35 cellular contexts compared by ENCODE assay signal in genomic region chr6:162562041-162562440, GRCh38.
"Had no signal": no experiment of that assay in that cellular context is flagged by ENCODE, and none has a peak within 500 bp of the region (broad histone marks: within the 10 kb centered on the region; RNA-seq: fewer than 3 reads in every experiment).

No MANE protein-coding gene starts in this region.

- H3K4me2 ChIP-seq: KMS-11 had no signal

- H3K27me3 ChIP-seq: MG63 had no signal

- H3K9ac ChIP-seq: KMS-11 had no signal

- DNase-seq: Karpas-422, Kasumi-1, KG1, MG63, MM.1S, MV-4-11, NCI-H1048, NCI-H1092, NCI-H1092 treated with DMSO at 0.1 percent for 48 hours, NCI-H1105, NCI-H1105 treated with DMSO at 0.1 percent for 48 hours, NCI-H1417, NCI-H1417 treated with DMSO at 0.1 percent for 48 hours, NCI-H1436, NCI-H1436 treated with DMSO at 0.1 percent for 48 hours, NCI-H146, NCI-H1694, NCI-H1694 treated with DMSO at 0.1 percent for 48 hours, NCI-H187, NCI-H187 treated with DMSO at 0.1 percent for 48 hours, NCI-H1930, NCI-H2029, NCI-H2029 treated with DMSO at 0.1 percent for 48 hours, NCI-H2081, NCI-H2081 treated with DMSO at 0.1 percent for 48 hours, NCI-H2107, NCI-H2171, NCI-H2171 treated with DMSO at 0.1 percent for 48 hours, NCI-H2227 treated with DMSO at 0.1 percent for 48 hours, NCI-H226, NCI-H345, NCI-H446, NCI-H446 treated with DMSO at 0.1 percent for 48 hours, NCI-H510A had no signal

- H3K4me3 ChIP-seq: MG63 had no signal

- H3K9me3 ChIP-seq: MG63 had no signal

- H3K36me3 ChIP-seq: MG63 had no signal

- H3K27ac ChIP-seq: KMS-11 had no signal
